In the genomic region with DNA sequence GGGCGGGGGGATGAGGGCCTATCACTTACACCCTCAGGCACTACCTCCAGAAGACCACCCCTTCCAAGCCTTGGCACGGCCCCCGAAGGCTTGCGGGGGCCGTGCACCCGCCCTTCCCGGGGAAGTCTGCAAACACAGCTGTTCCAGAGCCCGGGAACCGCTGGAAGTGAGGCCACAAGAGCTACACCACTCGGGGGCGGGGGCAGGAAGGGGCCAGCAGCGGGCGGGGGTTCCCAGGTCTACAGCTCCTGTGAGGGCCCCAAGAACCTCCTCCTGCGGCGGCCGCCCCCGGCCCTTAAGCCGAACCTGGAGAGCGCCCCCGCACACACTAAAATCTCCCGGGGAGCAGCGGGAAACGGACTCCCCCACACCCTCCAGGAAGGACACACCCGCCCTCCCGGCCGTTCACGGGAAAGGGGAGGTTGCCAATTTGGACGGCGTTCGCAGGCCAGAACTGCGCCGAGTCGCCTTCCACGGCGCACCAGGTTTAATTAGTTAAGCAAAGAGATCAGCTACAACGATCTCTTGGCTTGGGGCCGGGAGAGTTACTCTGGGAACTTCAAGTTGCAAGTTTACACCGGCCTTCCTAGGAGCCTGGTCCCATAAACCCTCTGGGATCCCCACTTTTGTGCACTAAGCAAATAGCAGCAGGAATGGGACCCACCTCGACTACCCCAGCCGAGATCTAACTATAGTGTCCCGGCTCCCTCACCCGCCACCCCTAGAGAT, we compare ENCODE assay signal across 8 cellular contexts. TPM values are rescaled to one million over a fixed set of nuclear protein-coding genes. Genes with fewer than 3 reads are reported as not detected.
DNase-seq lines count a peak whose midpoint lies in the region; ATAC-seq and TF ChIP-seq lines count a peak whose summit lies in the region.

No MANE protein-coding gene starts in this region.

- H3K14ac ChIP-seq in trophoblast cell (ENCODE audit: low read length), result peak overlapping the region; percentile 33

- H2BK5ac ChIP-seq in trophoblast cell (ENCODE audit: low read depth, low read length, poor library complexity), result peak overlapping the region; percentile 11

- no peak for ATAC-seq in activated T-helper 17 cell treated with anti-CD3 and anti-CD28 coated beads, Interleukin-2, amount 50 U/mL, for 72 hours (replicated peaks)
- peak; percentile 33 for ATAC-seq in Right ventricle myocardium inferior
- ATAC-seq in activated CD4-positive, CD25-positive, alpha-beta regulatory T cell treated with anti-CD3 and anti-CD28 coated beads, Interleukin-2, amount 50 U/mL, for 24 hours, result no peak

- H3K27ac ChIP-seq in KMS-11 (peak overlapping the region; percentile 94), trophoblast cell (ENCODE audit: low read depth, low read length) (no peak overlapping the region)

- H3K18ac ChIP-seq in trophoblast cell (ENCODE audit: low read length), result peak overlapping the region; percentile 72

- H3K4me1 Mint-ChIP-seq in activated T-helper 17 cell treated with anti-CD3 and anti-CD28 coated beads, Interleukin-2, amount 50 U/mL, for 72 hours, result peaks cover 5% of the 10 kb centered on the region

- H3K4ac ChIP-seq in trophoblast cell (ENCODE audit: low read depth, low read length), result peak overlapping the region; percentile 37

- H3K79me2 ChIP-seq in KMS-11 (ENCODE audit: insufficient read depth, low read depth) (peaks cover 3% of the 10 kb centered on the region; the same call in 1 of the 2 replicates), trophoblast cell (ENCODE audit: control insufficient read depth, insufficient read depth, low read length, poor library complexity) (peaks cover 18% of the 10 kb centered on the region)

- H2AFZ ChIP-seq in KMS-11 (ENCODE audit: low read depth) (peak overlapping the region; percentile 54), trophoblast cell (ENCODE audit: insufficient read depth, low read length, poor library complexity) (peak overlapping the region; percentile 4)

- no peak overlapping the region for H2AK5ac ChIP-seq in trophoblast cell (ENCODE audit: low read length)

- no peaks in the 10 kb centered on the region for H4K20me1 ChIP-seq in KMS-11 (ENCODE audit: insufficient read depth)

- no peak for TF ChIP-seq CTCF in KMS-11 (conservative IDR thresholded peaks at IDR 0.05; ENCODE audit: low read depth, low read length)

- H3K9me3 Mint-ChIP-seq in activated T-helper 17 cell treated with anti-CD3 and anti-CD28 coated beads, Interleukin-2, amount 50 U/mL, for 72 hours, result no peaks in the 10 kb centered on the region

- peaks cover 45% of the 10 kb centered on the region for H3K27me3 Mint-ChIP-seq in activated T-helper 17 cell treated with anti-CD3 and anti-CD28 coated beads, Interleukin-2, amount 50 U/mL, for 72 hours

- H3K4me3 Mint-ChIP-seq in activated T-helper 17 cell treated with anti-CD3 and anti-CD28 coated beads, Interleukin-2, amount 50 U/mL, for 72 hours, result peak overlapping the region; percentile 88

- H3K36me3 ChIP-seq in KMS-11 (ENCODE audit: insufficient read depth), result no peaks in the 10 kb centered on the region
- H3K36me3 ChIP-seq in trophoblast cell (ENCODE audit: control insufficient read depth in 1 of 2, insufficient read depth in 2 of 2, low read length in 2 of 2), result peaks cover 9 to 24% of the 10 kb centered on the region in 2 experiments

- no CpG with 5 or more reads among the region's 42 CpGs for WGBS in trophoblast cell (ENCODE audit: extremely low coverage, insufficient coverage, insufficient read length)

- H3K9me3 ChIP-seq in trophoblast cell (ENCODE audit: insufficient read depth, low read depth, low read length), result no peaks in the 10 kb centered on the region

- H3K9ac ChIP-seq in KMS-11 (peak overlapping the region; percentile 86), trophoblast cell (ENCODE audit: low read length) (peak overlapping the region; percentile 97)

- peak overlapping the region; percentile 16 for H4K91ac ChIP-seq in trophoblast cell (ENCODE audit: low read depth, low read length)

- no peak overlapping the region for H2BK12ac ChIP-seq in trophoblast cell (ENCODE audit: low read length)

- H3K4me1 ChIP-seq in KMS-11 (ENCODE audit: low read depth, poor library complexity, severe bottlenecking) (peaks cover 19% of the 10 kb centered on the region), trophoblast cell (ENCODE audit: control insufficient read depth in 1 of 2, insufficient read depth in 2 of 2, low read length in 2 of 2) (peaks cover 6 to 18% of the 10 kb centered on the region in 2 experiments)

- H3K27ac Mint-ChIP-seq in activated T-helper 17 cell treated with anti-CD3 and anti-CD28 coated beads, Interleukin-2, amount 50 U/mL, for 72 hours, result no peak overlapping the region

- no peak overlapping the region for H4K12ac ChIP-seq in trophoblast cell (ENCODE audit: low read depth, low read length)

- peak overlapping the region; percentile 10 for H2BK120ac ChIP-seq in trophoblast cell (ENCODE audit: insufficient read depth, low read length, poor library complexity)

- H3K4me3 ChIP-seq in KMS-11 (IDR thresholded peaks at IDR 0.05; ENCODE audit: insufficient read depth, low read depth, low read length) (no peak overlapping the region), trophoblast cell (ENCODE audit: low read depth, low read length) (peak overlapping the region; percentile 94)

- no peak overlapping the region for H3K23ac ChIP-seq in trophoblast cell (ENCODE audit: low read length)

- peak overlapping the region; percentile 11 for H4K8ac ChIP-seq in trophoblast cell (ENCODE audit: low read depth, low read length)

- H3K4me2 ChIP-seq in KMS-11 (peak overlapping the region; percentile 89), trophoblast cell (ENCODE audit: low read length) (peak overlapping the region; percentile 97)

- H3K79me1 ChIP-seq in trophoblast cell (ENCODE audit: low read length), result peaks cover 28% of the 10 kb centered on the region

- DNase-seq in EL, result peak; percentile 65
- DNase-seq in Right ventricle myocardium inferior (ENCODE audit: missing footprints), result peak; percentile 88
- DNase-seq in trophoblast cell, result peak in 1 of 2 donors; percentile 25
- no peak for DNase-seq in NCI-H2107 treated with DMSO at 0.1 percent for 48 hours (lab: John Stamatoyannopoulos, UW; ENCODE audit: unreplicated experiment)
- DNase-seq in T1000 (lab: John Stamatoyannopoulos, UW), result no peak

- intact Hi-C loops in Right ventricle myocardium inferior (cut with DNase I), result loop anchor here (2.0 to 10.0 kb wide), 6 partner anchors 75 to 533 kb away; no protein-coding TSS in a partner anchor

- peaks cover 5% of the 10 kb centered on the region for H3K36me3 Mint-ChIP-seq in activated T-helper 17 cell treated with anti-CD3 and anti-CD28 coated beads, Interleukin-2, amount 50 U/mL, for 72 hours (ENCODE audit: low read depth)

- H3K27me3 ChIP-seq in KMS-11 (ENCODE audit: insufficient read depth, low read depth) (no peaks in the 10 kb centered on the region), trophoblast cell (ENCODE audit: insufficient read depth, low read length) (no peaks in the 10 kb centered on the region)

RNA-seq across cellular contexts. Expression of a gene that starts 1.8 kb away (rescaled TPM):
- total RNA-seq in activated T-helper 17 cell treated with anti-CD3 and anti-CD28 coated beads, Interleukin-2, amount 50 U/mL, for 72 hours, result under 1 TPM in 1 of 2 donors, not detected in 1; 0.98 TPM
- total RNA-seq in Right ventricle myocardium inferior, result 24.4 TPM
- polyA plus RNA-seq in trophoblast cell (2013), result 34.3 and 36.3 TPM in 2 replicates

Comparison
In these comparisons a context has a peak if more than half of its experiments do, and no peak if none do; other contexts are left out.
1. DNase-seq: peak in EL (single experiment) and Right ventricle myocardium inferior (single experiment); none in NCI-H2107 treated with DMSO at 0.1 percent for 48 hours (single experiment) and T1000 (single experiment).
2. RNA of a gene that starts 1.8 kb away (total RNA-seq): 24.4 TPM in Right ventricle myocardium inferior (single experiment); 0.98 TPM in activated T-helper 17 cell treated with anti-CD3 and anti-CD28 coated beads, Interleukin-2, amount 50 U/mL, for 72 hours; every median in the first group is over 10 times any median in the second.